21 cellular contexts compared by ENCODE assay signal in the genomic region with DNA sequence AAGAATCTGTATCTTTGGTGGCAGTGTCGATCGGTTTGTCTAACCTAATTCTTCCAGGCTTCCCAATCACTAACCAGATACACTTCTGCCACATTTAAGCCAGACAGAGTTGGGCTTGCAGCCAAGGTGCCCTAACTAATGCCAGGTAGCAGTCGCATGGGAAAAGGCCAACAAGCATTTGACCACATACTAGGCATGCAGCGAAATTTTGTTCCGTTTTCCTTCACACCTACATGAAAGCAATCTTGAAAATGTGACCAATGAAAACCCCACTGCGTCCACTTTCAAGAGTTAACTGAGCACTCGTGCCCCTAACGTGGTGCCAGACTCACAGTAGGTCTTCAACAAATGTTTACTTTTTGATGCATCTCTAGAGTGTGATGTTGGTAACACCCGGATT.
DNase-seq lines count a peak whose midpoint lies in the region; ATAC-seq and TF ChIP-seq lines count a peak whose summit lies in the region.
"Had no signal": no experiment of that assay in that cellular context is flagged by ENCODE, and none has a peak within 500 bp of the region (broad histone marks: within the 10 kb centered on the region; RNA-seq: fewer than 3 reads in every experiment).

No MANE protein-coding gene starts in this region.

- TF ChIP-seq CTCF in left ventricle myocardium inferior (IDR thresholded peaks at IDR 0.05; ENCODE audit: borderline replicate concordance) (no peak), body of pancreas (IDR thresholded peaks at IDR 0.05) (no peak), right lobe of liver (IDR thresholded peaks at IDR 0.05) (no peak)

- no peak for TF ChIP-seq POLR2A in body of pancreas (IDR thresholded peaks at IDR 0.05)
- no peak for TF ChIP-seq POLR2A in right lobe of liver (IDR thresholded peaks at IDR 0.05)

- H3K36me3 ChIP-seq in left ventricle myocardium inferior (no peaks in the 10 kb centered on the region), body of pancreas (replicated peaks in 1 of 2; ENCODE audit: insufficient read depth in 1 of 2, low read depth in 2 of 2) (no peaks in the 10 kb centered on the region), right lobe of liver (no peaks in the 10 kb centered on the region)
- H3K36me3 ChIP-seq: breast epithelium, transverse colon had no signal

- H3K27me3 ChIP-seq in left ventricle myocardium inferior (ENCODE audit: low read depth): no peaks in the 10 kb centered on the region
- H3K27me3 ChIP-seq in body of pancreas: no peaks in the 10 kb centered on the region
- no peaks in the 10 kb centered on the region for H3K27me3 ChIP-seq in right lobe of liver
- H3K27me3 ChIP-seq: breast epithelium, transverse colon had no signal

- H3K9me3 ChIP-seq in left ventricle myocardium inferior (replicated peaks) (no peaks in the 10 kb centered on the region), body of pancreas (no peaks in the 10 kb centered on the region), right lobe of liver (no peaks in the 10 kb centered on the region)
- H3K9me3 ChIP-seq: breast epithelium, transverse colon had no signal

- DNase-seq in left ventricle myocardium inferior: peak; percentile 37
- DNase-seq in cardiac septum (ENCODE audit: low spot score): no peak
- DNase-seq in body of pancreas: peak; percentile 40 to 68 (median 48)
- peak; percentile 77 to 88 (median 78) for DNase-seq in right lobe of liver
- no peak for DNase-seq in activated CD8-positive, alpha-beta memory T cell treated with anti-CD3 and anti-CD28 coated beads for 24 hours
- DNase-seq in SHP77 (lab: John Stamatoyannopoulos, UW): no peak
- DNase-seq in stimulated activated CD8-positive, alpha-beta memory T cell treated with anti-CD3 and anti-CD28 coated beads, Interleukin-4, amount 100 ng/mL, for 48 hours: no peak
- DNase-seq: activated CD4-positive, alpha-beta T cell treated with anti-CD3 and anti-CD28 coated beads, Interleukin-2, amount 10 ng/mL, durations not matched to agents 7 days and 5 days; activated T-cell treated with anti-CD3 and anti-CD28 coated beads, Interleukin-2, amount 50 U/mL, for 24 hours; CD4-positive, alpha-beta T cell; effector memory CD4-positive, alpha-beta T cell; H7; NCI-H1092 treated with DMSO at 0.1 percent for 48 hours; NK-92 treated with Interleukin-12 subunit alpha and Interleukin-12 subunit beta, amount 100 ng/mL, for 24 hours; transverse colon had no signal

- no peak for ATAC-seq in body of pancreas
- peak; percentile 54 to 65 (median 62) for ATAC-seq in right lobe of liver
- no peak for ATAC-seq in HG03342 (IDR thresholded peaks at IDR 0.05; ENCODE audit: unreplicated experiment)
- ATAC-seq: activated naive CD4-positive, alpha-beta T cell treated with anti-CD3 and anti-CD28 coated beads, Interleukin-2, amount 50 U/mL, for 72 hours; sciatic nerve; stimulated activated memory B cell treated with anti-CD40 and anti-IgM and Interleukin-4, amounts not matched to agents 10 μg/mL and 1 μg/mL and 100 μg/mL, for 72 hours had no signal

- H3K4me1 ChIP-seq in left ventricle myocardium inferior (peaks cover 31% of the 10 kb centered on the region), body of pancreas (peaks cover 60% of the 10 kb centered on the region), right lobe of liver (peaks cover 0 to 27% (median 9%) of the 10 kb centered on the region in 4 donors)
- H3K4me1 ChIP-seq: breast epithelium had no signal

- H3K4me3 ChIP-seq in left ventricle myocardium inferior: no peak overlapping the region
- H3K4me3 ChIP-seq in body of pancreas: no peak overlapping the region
- no peak overlapping the region for H3K4me3 ChIP-seq in right lobe of liver
- H3K4me3 ChIP-seq: breast epithelium, lung, transverse colon had no signal

- H3K27ac ChIP-seq in left ventricle myocardium inferior (replicated peaks) (no peak overlapping the region), body of pancreas (peak overlapping the region in 3 of 4 donors; percentile 14 to 76 (median 65)), right lobe of liver (no peak overlapping the region)
- H3K27ac ChIP-seq: breast epithelium, transverse colon had no signal

- 46 to 62% methylated on average over 9 of the region's 9 CpGs for WGBS in body of pancreas, 2 donors
- 40% methylated on average over 8 of the region's 9 CpGs for WGBS in right lobe of liver (ENCODE audit: insufficient coverage, low coverage, low lambda C conversion rate, missing lambda C conversion rate)

- intact Hi-C loops in left ventricle myocardium inferior (cut with micrococcal nuclease) (loop anchor here (10.0 kb wide), 1 partner anchor 56 kb away; no protein-coding TSS in a partner anchor), cardiac septum (cut with DNase I) (no loop called here), body of pancreas (cut with DNase I) (no loop called here), right lobe of liver (cut with DNase I) (loop anchor here in 1 of 2 donors (5.0 kb wide), 1 partner anchor 143 kb away; no protein-coding TSS in a partner anchor)

Comparison
In these comparisons a context has a peak if more than half of its experiments do, and no peak if none do; other contexts are left out.
1. DNase-seq: peak in left ventricle myocardium inferior (single experiment), body of pancreas (4 of 4) and right lobe of liver (3 of 3); none in cardiac septum (single experiment), activated CD8-positive, alpha-beta memory T cell treated with anti-CD3 and anti-CD28 coated beads for 24 hours (single experiment), SHP77 (0 of 2) and stimulated activated CD8-positive, alpha-beta memory T cell treated with anti-CD3 and anti-CD28 coated beads, Interleukin-4, amount 100 ng/mL, for 48 hours (single experiment).
2. H3K27ac ChIP-seq: peak in body of pancreas (3 of 4); none in left ventricle myocardium inferior (single experiment) and right lobe of liver (0 of 3).
3. ATAC-seq: peak in right lobe of liver (4 of 4); none in body of pancreas (single experiment) and HG03342 (single experiment).